Comparison of ENCODE assay signal across 19 cellular contexts in genomic region chr9:135324329-135324728, GRCh38.
DNase-seq lines count a peak whose midpoint lies in the region; ATAC-seq and TF ChIP-seq lines count a peak whose summit lies in the region.
"Had no signal": no experiment of that assay in that cellular context is flagged by ENCODE, and none has a peak within 500 bp of the region (broad histone marks: within the 10 kb centered on the region; RNA-seq: fewer than 3 reads in every experiment).

No MANE protein-coding gene starts in this region.

- no peaks in the 10 kb centered on the region for H3K9me3 Mint-ChIP-seq in naive thymus-derived CD8-positive, alpha-beta T cell
- H3K9me3 Mint-ChIP-seq: CD4-positive, CD25-positive, alpha-beta regulatory T cell; CD8-positive, alpha-beta memory T cell had no signal

- POLR2A ChIA-PET in naive thymus-derived CD8-positive, alpha-beta T cell (lab: Charles Lee) = no interaction called here

- no peaks in the 10 kb centered on the region for H3K36me3 ChIP-seq in H7 (replicated peaks; ENCODE audit: control insufficient read depth, insufficient read depth, low read length)
- no peaks in the 10 kb centered on the region for H3K36me3 ChIP-seq in osteoblast (ENCODE audit: insufficient read depth, low read length)
- H3K36me3 ChIP-seq in left ventricle myocardium inferior = no peaks in the 10 kb centered on the region
- H3K36me3 ChIP-seq: BE2C, BLaER1 had no signal

- no peak for ATAC-seq in naive thymus-derived CD8-positive, alpha-beta T cell

- H3K27ac ChIP-seq in osteoblast (ENCODE audit: low read depth, low read length) (no peak overlapping the region), left ventricle myocardium inferior (replicated peaks) (no peak overlapping the region)
- H3K27ac ChIP-seq: BLaER1 had no signal

- no peak overlapping the region for H3K4me3 ChIP-seq in H7 (ENCODE audit: insufficient read depth, low read depth, low read length)
- no peak overlapping the region for H3K4me3 ChIP-seq in osteoblast (ENCODE audit: insufficient read depth, low read length)
- no peak overlapping the region for H3K4me3 ChIP-seq in left ventricle myocardium inferior
- H3K4me3 ChIP-seq: BLaER1 had no signal

- TF ChIP-seq CTCF in osteoblast (IDR thresholded peaks at IDR 0.05; ENCODE audit: extremely low read depth, low read depth, low read length) (no peak), left ventricle myocardium inferior (IDR thresholded peaks at IDR 0.05; ENCODE audit: borderline replicate concordance) (no peak)

- no peak overlapping the region for H3K27ac Mint-ChIP-seq in naive thymus-derived CD8-positive, alpha-beta T cell
- H3K27ac Mint-ChIP-seq: CD14-positive monocyte; CD4-positive, alpha-beta memory T cell; CD4-positive, CD25-positive, alpha-beta regulatory T cell; CD8-positive, alpha-beta memory T cell had no signal

- intact Hi-C loops in left ventricle myocardium inferior (cut with micrococcal nuclease) = no loop called here

- no peak overlapping the region for H3K4me2 ChIP-seq in osteoblast (ENCODE audit: insufficient read depth, low read length)
- H3K4me2 ChIP-seq: BLaER1 had no signal

- no peaks in the 10 kb centered on the region for H3K36me3 Mint-ChIP-seq in naive thymus-derived CD8-positive, alpha-beta T cell
- H3K36me3 Mint-ChIP-seq: CD14-positive monocyte; CD4-positive, alpha-beta memory T cell; CD4-positive, CD25-positive, alpha-beta regulatory T cell; CD8-positive, alpha-beta memory T cell had no signal

- no peak overlapping the region for H2AFZ ChIP-seq in osteoblast (ENCODE audit: low read length)

- no peaks in the 10 kb centered on the region for H3K4me1 Mint-ChIP-seq in naive thymus-derived CD8-positive, alpha-beta T cell
- H3K4me1 Mint-ChIP-seq: CD14-positive monocyte; CD4-positive, alpha-beta memory T cell; CD4-positive, CD25-positive, alpha-beta regulatory T cell; CD8-positive, alpha-beta memory T cell had no signal

- no peaks in the 10 kb centered on the region for H3K27me3 ChIP-seq in H7 (ENCODE audit: control insufficient read depth, insufficient read depth, low read length)
- H3K27me3 ChIP-seq in osteoblast (ENCODE audit: insufficient read depth, low read length) = no peaks in the 10 kb centered on the region
- peaks cover 79% of the 10 kb centered on the region for H3K27me3 ChIP-seq in left ventricle myocardium inferior (ENCODE audit: low read depth)
- H3K27me3 ChIP-seq: BE2C, BLaER1 had no signal

- no peaks in the 10 kb centered on the region for H3K4me1 ChIP-seq in osteoblast (ENCODE audit: insufficient read depth, low read length)
- no peaks in the 10 kb centered on the region for H3K4me1 ChIP-seq in left ventricle myocardium inferior
- H3K4me1 ChIP-seq: BLaER1 had no signal

- H4K20me1 ChIP-seq in osteoblast (ENCODE audit: insufficient read depth, low read length) = no peaks in the 10 kb centered on the region
- H4K20me1 ChIP-seq: BLaER1 had no signal

- peak; percentile 19 for DNase-seq in activated effector memory CD4-positive, alpha-beta T cell treated with anti-CD3 and anti-CD28 coated beads, Interleukin-2, amount 50 U/mL, for 16 hours
- no peak for DNase-seq in activated effector memory CD4-positive, alpha-beta T cell treated with Interleukin-2 at 50 U/mL for 16 hours
- peak; percentile 12 for DNase-seq in H7
- DNase-seq in osteoblast (ENCODE audit: insufficient read length, low spot score, missing footprints) = peak; percentile 6
- DNase-seq in left ventricle myocardium inferior = no peak
- no peak for DNase-seq in iPS-NIHi7 (ENCODE audit: extremely low spot score)
- no peak for DNase-seq in naive thymus-derived CD8-positive, alpha-beta T cell
- DNase-seq: 8988T; ACHN; BE2C; C1 segment of cervical spinal cord; CD4-positive, alpha-beta memory T cell; CD4-positive, CD25-positive, alpha-beta regulatory T cell; CD8-positive, alpha-beta memory T cell; COR-L47; DMS79 treated with DMSO at 0.1 percent for 48 hours; GF-D8 had no signal

- H3K9me3 ChIP-seq in osteoblast (ENCODE audit: low read depth, low read length) (no peaks in the 10 kb centered on the region), left ventricle myocardium inferior (replicated peaks) (peaks cover 37% of the 10 kb centered on the region)
- H3K9me3 ChIP-seq: BE2C, BLaER1 had no signal

- H3K4me3 Mint-ChIP-seq in naive thymus-derived CD8-positive, alpha-beta T cell = no peak overlapping the region
- H3K4me3 Mint-ChIP-seq: CD14-positive monocyte; CD4-positive, alpha-beta memory T cell; CD4-positive, CD25-positive, alpha-beta regulatory T cell; CD8-positive, alpha-beta memory T cell had no signal

- peaks cover 0 to 14% (median 6%) of the 10 kb centered on the region in 5 donors for H3K27me3 Mint-ChIP-seq in naive thymus-derived CD8-positive, alpha-beta T cell

- no peaks in the 10 kb centered on the region for H3K79me2 ChIP-seq in osteoblast (ENCODE audit: insufficient read depth, low read length)

Comparison
In these comparisons a context has a peak if more than half of its experiments do, and no peak if none do; other contexts are left out.
1. DNase-seq: peak in activated effector memory CD4-positive, alpha-beta T cell treated with anti-CD3 and anti-CD28 coated beads, Interleukin-2, amount 50 U/mL, for 16 hours (single experiment), H7 (single experiment) and osteoblast (single experiment); none in activated effector memory CD4-positive, alpha-beta T cell treated with Interleukin-2 at 50 U/mL for 16 hours (single experiment), left ventricle myocardium inferior (single experiment), iPS-NIHi7 (single experiment) and naive thymus-derived CD8-positive, alpha-beta T cell (0 of 10).